Comparison of ENCODE assay signal across 8 cellular contexts in the genomic region with DNA sequence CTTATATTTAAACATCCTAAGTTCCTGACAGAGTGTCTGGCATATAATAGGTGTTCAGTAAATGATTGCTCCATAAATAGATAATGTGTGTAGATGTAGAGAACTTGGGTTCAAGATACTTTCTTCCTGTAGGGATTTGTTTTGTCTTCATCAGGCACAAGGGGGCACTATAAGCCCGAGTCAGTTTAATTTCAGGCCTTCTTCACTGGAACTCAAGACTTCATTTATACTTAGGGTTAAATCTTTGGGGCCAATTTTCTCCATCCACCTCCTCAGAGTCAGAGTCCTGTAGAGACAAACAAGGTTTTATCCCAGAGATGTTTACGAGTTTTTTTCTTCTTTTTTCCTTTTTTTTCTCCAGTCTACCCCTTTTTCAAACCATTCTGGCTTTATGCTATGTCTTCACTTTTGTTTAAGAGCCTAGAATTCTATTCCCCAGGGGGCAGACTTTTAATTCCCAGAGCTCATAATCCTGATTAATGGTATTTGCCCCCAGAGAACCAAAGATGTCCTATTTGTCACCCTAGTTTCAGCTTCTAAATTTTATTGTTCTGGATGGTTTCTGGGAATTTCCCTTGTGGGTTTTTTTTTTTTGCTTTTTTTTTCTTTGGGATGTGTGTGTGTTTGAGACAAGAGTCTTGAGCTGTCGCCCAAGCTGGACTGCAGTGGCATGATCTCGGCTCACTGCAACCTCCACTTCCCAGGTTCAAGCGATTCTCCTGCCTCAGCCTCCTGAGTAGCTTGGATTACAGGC.
DNase-seq lines count a peak whose midpoint lies in the region; ATAC-seq and TF ChIP-seq lines count a peak whose summit lies in the region.

No MANE protein-coding gene starts in this region.

- H4K20me1 ChIP-seq in fibroblast of lung (ENCODE audit: control insufficient read depth, extremely low read depth, insufficient read depth, low read length): no peaks in the 10 kb centered on the region

- H3K4me3 ChIP-seq in fibroblast of lung (replicated peaks in 1 of 4; ENCODE audit: control extremely low read depth in 1 of 4, insufficient read depth in 1 of 4, low read depth in 3 of 4, low read length in 4 of 4): no peak overlapping the region

- no peaks in the 10 kb centered on the region for H3K9me3 Mint-ChIP-seq in progenitor cell of endocrine pancreas (ENCODE audit: low read depth)

- no peak overlapping the region for H3K27ac Mint-ChIP-seq in progenitor cell of endocrine pancreas

- peaks cover 14% of the 10 kb centered on the region for H3K4me1 Mint-ChIP-seq in progenitor cell of endocrine pancreas (ENCODE audit: low read depth)

- H3K9me3 ChIP-seq in fibroblast of lung (ENCODE audit: control insufficient read depth, insufficient read depth, low read depth, low read length): no peaks in the 10 kb centered on the region

- no peaks in the 10 kb centered on the region for H3K27me3 Mint-ChIP-seq in progenitor cell of endocrine pancreas

- peak; percentile 67 to 68 for TF ChIP-seq CTCF in fibroblast of lung (conservative IDR thresholded peaks at IDR 0.05 in 1 of 2, IDR thresholded peaks at IDR 0.05 in 1 of 2; ENCODE audit: low read depth in 1 of 2, low read length in 2 of 2)
- TF ChIP-seq CTCF in progenitor cell of endocrine pancreas (IDR thresholded peaks at IDR 0.05; ENCODE audit: unreplicated experiment): peak; percentile 66

- ATAC-seq in GM21381 (IDR thresholded peaks at IDR 0.05; ENCODE audit: unreplicated experiment) (no peak), HG02642 (IDR thresholded peaks at IDR 0.05; ENCODE audit: poor library complexity, unreplicated experiment) (no peak)

- DNase-seq in A172 (ENCODE audit: low spot score): peak; percentile 54
- DNase-seq in EL: peak; percentile 69
- DNase-seq in NCI-H2029 (lab: John Stamatoyannopoulos, UW): peak; percentile 48
- peak; percentile 37 to 68 for DNase-seq in activated CD4-positive, alpha-beta T cell treated with anti-CD3 and anti-CD28 coated beads for 4 hours
- peak; percentile 66 to 83 for DNase-seq in fibroblast of lung (ENCODE audit: low read depth in 2 of 2)
- no peak for DNase-seq in progenitor cell of endocrine pancreas (ENCODE audit: low spot score, unreplicated experiment)

- H3K36me3 Mint-ChIP-seq in progenitor cell of endocrine pancreas (ENCODE audit: insufficient read depth): no peaks in the 10 kb centered on the region

- H3K9ac ChIP-seq in fibroblast of lung (ENCODE audit: insufficient read depth, low read length): no peak overlapping the region

- H3K36me3 ChIP-seq in fibroblast of lung (ENCODE audit: control insufficient read depth, insufficient read depth, low read length): no peaks in the 10 kb centered on the region

- H3K4me1 ChIP-seq in fibroblast of lung (ENCODE audit: control insufficient read depth, extremely low read depth, insufficient read depth, low read length): no peaks in the 10 kb centered on the region

- H3K27me3 ChIP-seq in fibroblast of lung (ENCODE audit: control insufficient read depth, insufficient read depth, low read length): no peaks in the 10 kb centered on the region

- no peak overlapping the region for H2AFZ ChIP-seq in fibroblast of lung (ENCODE audit: low read length)

- no peak overlapping the region for H3K4me2 ChIP-seq in fibroblast of lung (ENCODE audit: extremely low read depth, insufficient read depth, low read length)

- no peak overlapping the region for H3K4me3 Mint-ChIP-seq in progenitor cell of endocrine pancreas (ENCODE audit: low read depth)

- H3K79me2 ChIP-seq in fibroblast of lung (ENCODE audit: control insufficient read depth, insufficient read depth, low read length): no peaks in the 10 kb centered on the region

- no peak overlapping the region for H3K27ac ChIP-seq in fibroblast of lung (ENCODE audit: insufficient read depth, low read length)
